In genomic region chr1:44723496-44724407, GRCh38 we compare ENCODE assay signal across 9 cellular contexts. TPM values are rescaled to one million over a fixed set of nuclear protein-coding genes. Genes with fewer than 3 reads are reported as not detected.
DNase-seq lines count a peak whose midpoint lies in the region; ATAC-seq and TF ChIP-seq lines count a peak whose summit lies in the region.
"Had no signal": no experiment of that assay in that cellular context is flagged by ENCODE, and none has a peak within 500 bp of the region (broad histone marks: within the 10 kb centered on the region; RNA-seq: fewer than 3 reads in every experiment).

No MANE protein-coding gene starts in this region.

- DNase-seq in GDM1 (lab: John Stamatoyannopoulos, UW) (peak; percentile 82), MV-4-11 (lab: John Stamatoyannopoulos, UW) (peak; percentile 99), neural progenitor cell (ENCODE audit: low spot score) (no peak), NCI-H1105 (lab: John Stamatoyannopoulos, UW) (no peak), caudate nucleus (lab: John Stamatoyannopoulos, UW) (no peak)
- DNase-seq in activated CD8-positive, alpha-beta memory T cell treated with anti-CD3 and anti-CD28 coated beads, Interleukin-2, amount 50 U/mL, for 4 hours = peak; percentile 40
- DNase-seq: retina had no signal

- H4K20me1 ChIP-seq in neural progenitor cell (ENCODE audit: low read depth) = no peaks in the 10 kb centered on the region

- peaks cover 4% of the 10 kb centered on the region for H3K4me1 Mint-ChIP-seq in neural progenitor cell

- H3K27me3 Mint-ChIP-seq in neural progenitor cell (ENCODE audit: insufficient read depth, low read depth) = peaks cover 2% of the 10 kb centered on the region

- H3K4me3 ChIP-seq in neural progenitor cell = no peak overlapping the region

- H3K79me2 ChIP-seq in neural progenitor cell (ENCODE audit: low read depth) = no peaks in the 10 kb centered on the region

- ATAC-seq in GM21528 (IDR thresholded peaks at IDR 0.05; ENCODE audit: low FRiP score, unreplicated experiment) = no peak
- no peak for ATAC-seq in HG03439 (IDR thresholded peaks at IDR 0.05; ENCODE audit: unreplicated experiment)

- peaks cover 8% of the 10 kb centered on the region for H3F3A ChIP-seq in neural progenitor cell (ENCODE audit: low read depth)

- H3K9ac ChIP-seq in neural progenitor cell = no peak overlapping the region

- no peak overlapping the region for H3K27ac ChIP-seq in neural progenitor cell
- no peak overlapping the region for H3K27ac ChIP-seq in caudate nucleus (ENCODE audit: low read depth, low read length)

- no peaks in the 10 kb centered on the region for H3K36me3 ChIP-seq in neural progenitor cell

- no peak overlapping the region for H2AFZ ChIP-seq in neural progenitor cell (replicated peaks)

- H3K9me3 ChIP-seq in neural progenitor cell (ENCODE audit: low read depth) = no peaks in the 10 kb centered on the region

- no peaks in the 10 kb centered on the region for H3K9me3 Mint-ChIP-seq in neural progenitor cell

- no peak for TF ChIP-seq CTCF in neural progenitor cell (IDR thresholded peaks at IDR 0.05)

- H3K27me3 ChIP-seq in neural progenitor cell = no peaks in the 10 kb centered on the region

- peak overlapping the region; percentile 46 for H3K27ac Mint-ChIP-seq in neural progenitor cell

- H3K36me3 Mint-ChIP-seq in neural progenitor cell = no peaks in the 10 kb centered on the region

- no peaks in the 10 kb centered on the region for H3K4me1 ChIP-seq in neural progenitor cell

- H3K4me2 ChIP-seq in neural progenitor cell = no peak overlapping the region

- no peak overlapping the region for H3K4me3 Mint-ChIP-seq in neural progenitor cell

RNA-seq across cellular contexts. Expression of gene RNU5D-1, which starts 7.2 kb away (rescaled TPM):
- not detected in 2 replicates for total RNA-seq in neural progenitor cell (ENCODE audit: low replicate concordance)

RNA-seq across cellular contexts. Expression of gene KIF2C, which starts 15.9 kb away (rescaled TPM):
- 130 and 133 TPM in 2 replicates for total RNA-seq in neural progenitor cell (ENCODE audit: low replicate concordance)

RNA-seq across cellular contexts. Expression of gene ARMH1, which starts 49.2 kb away (rescaled TPM):
- 3.6 and 11.4 TPM in 2 replicates for total RNA-seq in neural progenitor cell (ENCODE audit: low replicate concordance)

RNA-seq across cellular contexts. Expression of gene TMEM53, which starts 49.5 kb away (rescaled TPM):
- total RNA-seq in neural progenitor cell (ENCODE audit: low replicate concordance) = 5.0 and 6.7 TPM in 2 replicates

RNA-seq across cellular contexts. Expression of gene RPS8, which starts 51.6 kb away (rescaled TPM):
- 3,812 and 4,281 TPM in 2 replicates for total RNA-seq in neural progenitor cell (ENCODE audit: low replicate concordance)

Comparison
In these comparisons a context has a peak if more than half of its experiments do, and no peak if none do; other contexts are left out.
1. DNase-seq: peak in GDM1 (single experiment), MV-4-11 (single experiment) and activated CD8-positive, alpha-beta memory T cell treated with anti-CD3 and anti-CD28 coated beads, Interleukin-2, amount 50 U/mL, for 4 hours (single experiment); none in neural progenitor cell (single experiment), NCI-H1105 (single experiment) and caudate nucleus (0 of 61).